1 cellular context compared by ENCODE assay signal in genomic region chrX:154138857-154139256, GRCh38.
TF ChIP-seq lines count a peak whose summit lies in the region.

No MANE protein-coding gene starts in this region.

TF ChIP-seq in HepG2, 621 proteins besides CTCF, POLR2A, EP300 and RAD21:
- 0 out of 2 replicates have a peak, but pooled peaks have one; percentile 29 for TF ChIP-seq CEBPG (CRISPR knock-in tag; IDR thresholded peaks at IDR 0.05)
- TF ChIP-seq CEBPB (IDR thresholded peaks at IDR 0.05; ENCODE audit: borderline replicate concordance, low read depth, low read length): peak; percentile 59; the same call in 1 of the 2 replicates
- TF ChIP-seq THAP7 (CRISPR knock-in tag; IDR thresholded peaks at IDR 0.05): no peak
TF ChIP-seq in HepG2: peak in this region for 2.
